Comparison of ENCODE assay signal across 8 cellular contexts in genomic region chr14:60349663-60350365, GRCh38.
DNase-seq lines count a peak whose midpoint lies in the region; ATAC-seq and TF ChIP-seq lines count a peak whose summit lies in the region.

No MANE protein-coding gene starts in this region.

- DNase-seq in D341Med (ENCODE audit: low spot score) = peak; percentile 62
- DNase-seq in OCI-M2 (lab: John Stamatoyannopoulos, UW; ENCODE audit: unreplicated experiment) = peak; percentile 75
- DNase-seq in dorsolateral prefrontal cortex = peak in 2 of 10 donors; percentile 26 to 35
- DNase-seq in medulla oblongata (ENCODE audit: extremely low spot score) = peak; percentile 72
- no peak for DNase-seq in ecto neural progenitor cell (ENCODE audit: low spot score)

- H3K4me3 ChIP-seq in dorsolateral prefrontal cortex = peak overlapping the region in 7 of 59 donors; percentile 1 to 14 (median 9)

- H3K27me3 ChIP-seq in dorsolateral prefrontal cortex = peaks cover 0 to 8% (median 0%) of the 10 kb centered on the region in 45 donors

- peak; percentile 47 to 87 (median 78) for TF ChIP-seq CTCF in dorsolateral prefrontal cortex (IDR thresholded peaks at IDR 0.05 in 54 of 56, conservative IDR thresholded peaks at IDR 0.05 in 2 of 56; ENCODE audit: low read depth in 1 of 56, partially characterized antibody in 56 of 56)

- H3K27ac ChIP-seq in dorsolateral prefrontal cortex = no peak overlapping the region

- TF ChIP-seq RAD21 in Ishikawa (IDR thresholded peaks at IDR 0.05; ENCODE audit: low read depth) = peak; percentile 65

- TF ChIP-seq EP300 in Ishikawa (IDR thresholded peaks at IDR 0.05; ENCODE audit: borderline replicate concordance) = no peak

- intact Hi-C loops in dorsolateral prefrontal cortex (cut with DNase I) = loop anchor here (2.0 kb wide), 1 partner anchor 213 kb away; no protein-coding TSS in a partner anchor

- ATAC-seq in GM19023 (IDR thresholded peaks at IDR 0.05; ENCODE audit: unreplicated experiment) (peak; percentile 52), HG02840 (IDR thresholded peaks at IDR 0.05; ENCODE audit: low FRiP score, unreplicated experiment) (no peak)

TF ChIP-seq in Ishikawa, 13 proteins besides CTCF, POLR2A, EP300 and RAD21:
- TF ChIP-seq YY1 (IDR thresholded peaks at IDR 0.05; ENCODE audit: low read depth) (no peak), CREB1 (IDR thresholded peaks at IDR 0.05; ENCODE audit: low read depth) (no peak), TAF1 (IDR thresholded peaks at IDR 0.05; ENCODE audit: low read depth) (no peak), ZBTB7A (IDR thresholded peaks at IDR 0.05; ENCODE audit: low read depth) (no peak), TCF12 (IDR thresholded peaks at IDR 0.05; ENCODE audit: low read depth) (no peak), CEBPB (IDR thresholded peaks at IDR 0.05) (no peak)
- TF ChIP-seq, protein P1, sequence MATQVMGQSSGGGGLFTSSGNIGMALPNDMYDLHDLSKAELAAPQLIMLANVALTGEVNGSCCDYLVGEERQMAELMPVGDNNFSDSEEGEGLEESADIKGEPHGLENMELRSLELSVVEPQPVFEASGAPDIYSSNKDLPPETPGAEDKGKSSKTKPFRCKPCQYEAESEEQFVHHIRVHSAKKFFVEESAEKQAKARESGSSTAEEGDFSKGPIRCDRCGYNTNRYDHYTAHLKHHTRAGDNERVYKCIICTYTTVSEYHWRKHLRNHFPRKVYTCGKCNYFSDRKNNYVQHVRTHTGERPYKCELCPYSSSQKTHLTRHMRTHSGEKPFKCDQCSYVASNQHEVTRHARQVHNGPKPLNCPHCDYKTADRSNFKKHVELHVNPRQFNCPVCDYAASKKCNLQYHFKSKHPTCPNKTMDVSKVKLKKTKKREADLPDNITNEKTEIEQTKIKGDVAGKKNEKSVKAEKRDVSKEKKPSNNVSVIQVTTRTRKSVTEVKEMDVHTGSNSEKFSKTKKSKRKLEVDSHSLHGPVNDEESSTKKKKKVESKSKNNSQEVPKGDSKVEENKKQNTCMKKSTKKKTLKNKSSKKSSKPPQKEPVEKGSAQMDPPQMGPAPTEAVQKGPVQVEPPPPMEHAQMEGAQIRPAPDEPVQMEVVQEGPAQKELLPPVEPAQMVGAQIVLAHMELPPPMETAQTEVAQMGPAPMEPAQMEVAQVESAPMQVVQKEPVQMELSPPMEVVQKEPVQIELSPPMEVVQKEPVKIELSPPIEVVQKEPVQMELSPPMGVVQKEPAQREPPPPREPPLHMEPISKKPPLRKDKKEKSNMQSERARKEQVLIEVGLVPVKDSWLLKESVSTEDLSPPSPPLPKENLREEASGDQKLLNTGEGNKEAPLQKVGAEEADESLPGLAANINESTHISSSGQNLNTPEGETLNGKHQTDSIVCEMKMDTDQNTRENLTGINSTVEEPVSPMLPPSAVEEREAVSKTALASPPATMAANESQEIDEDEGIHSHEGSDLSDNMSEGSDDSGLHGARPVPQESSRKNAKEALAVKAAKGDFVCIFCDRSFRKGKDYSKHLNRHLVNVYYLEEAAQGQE (IDR thresholded peaks at IDR 0.05; ENCODE audit: low read depth) = no peak
TF ChIP-seq in Ishikawa: peak in this region for 0.
